Comparison of ENCODE assay signal across 1 cellular context in the genomic region with DNA sequence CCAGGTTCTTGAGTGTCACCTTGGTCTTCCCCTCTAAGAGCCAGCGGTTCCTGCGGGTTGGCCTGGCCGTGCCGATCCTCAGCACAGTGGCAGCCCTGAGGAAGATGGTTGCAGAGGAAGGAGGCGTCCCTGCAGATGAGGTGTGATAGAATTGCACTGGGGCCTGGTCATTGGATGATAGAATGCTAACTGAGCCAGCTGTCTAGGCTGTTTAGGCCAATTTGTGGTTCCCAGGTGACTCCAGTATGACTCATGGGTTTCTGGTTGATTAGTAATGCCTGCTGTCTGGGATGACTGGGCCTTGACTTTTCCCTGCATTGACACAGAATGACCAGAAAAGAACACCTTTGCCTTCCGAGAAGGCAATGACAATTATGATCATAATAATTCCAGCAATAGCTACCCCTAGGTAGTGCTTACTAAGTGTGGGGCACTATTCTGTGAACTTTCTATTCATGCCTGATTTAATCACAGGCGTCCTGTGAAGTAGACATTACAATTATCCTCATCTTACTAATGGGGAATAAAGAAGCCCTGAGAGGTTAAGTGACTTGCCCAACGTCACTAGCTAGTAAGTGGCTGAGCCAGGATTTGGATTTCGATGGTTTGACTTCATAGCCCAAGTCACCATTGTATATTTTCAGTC.
A peak's percentile ranks its signal among the peaks of the same experiment; 100 is the strongest.
TF ChIP-seq lines count a peak whose summit lies in the region.

No MANE protein-coding gene starts in this region.

TF ChIP-seq in GM12878, 131 proteins besides CTCF, POLR2A, EP300 and RAD21:
- no peak for TF ChIP-seq EED (IDR thresholded peaks at IDR 0.05; ENCODE audit: low read depth)
- TF ChIP-seq, protein P1, sequence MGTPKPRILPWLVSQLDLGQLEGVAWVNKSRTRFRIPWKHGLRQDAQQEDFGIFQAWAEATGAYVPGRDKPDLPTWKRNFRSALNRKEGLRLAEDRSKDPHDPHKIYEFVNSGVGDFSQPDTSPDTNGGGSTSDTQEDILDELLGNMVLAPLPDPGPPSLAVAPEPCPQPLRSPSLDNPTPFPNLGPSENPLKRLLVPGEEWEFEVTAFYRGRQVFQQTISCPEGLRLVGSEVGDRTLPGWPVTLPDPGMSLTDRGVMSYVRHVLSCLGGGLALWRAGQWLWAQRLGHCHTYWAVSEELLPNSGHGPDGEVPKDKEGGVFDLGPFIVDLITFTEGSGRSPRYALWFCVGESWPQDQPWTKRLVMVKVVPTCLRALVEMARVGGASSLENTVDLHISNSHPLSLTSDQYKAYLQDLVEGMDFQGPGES (IDR thresholded peaks at IDR 0.05), result no peak
- peak; percentile 43; the same call in 1 of the 2 replicates for TF ChIP-seq TCF12 (IDR thresholded peaks at IDR 0.05; ENCODE audit: low read depth, low read length)
- no peak for TF ChIP-seq WRNIP1 (IDR thresholded peaks at IDR 0.05; ENCODE audit: borderline replicate concordance, low read depth, low read length)
- no peak for TF ChIP-seq ZNF622 (IDR thresholded peaks at IDR 0.05)
- TF ChIP-seq, protein P2, sequence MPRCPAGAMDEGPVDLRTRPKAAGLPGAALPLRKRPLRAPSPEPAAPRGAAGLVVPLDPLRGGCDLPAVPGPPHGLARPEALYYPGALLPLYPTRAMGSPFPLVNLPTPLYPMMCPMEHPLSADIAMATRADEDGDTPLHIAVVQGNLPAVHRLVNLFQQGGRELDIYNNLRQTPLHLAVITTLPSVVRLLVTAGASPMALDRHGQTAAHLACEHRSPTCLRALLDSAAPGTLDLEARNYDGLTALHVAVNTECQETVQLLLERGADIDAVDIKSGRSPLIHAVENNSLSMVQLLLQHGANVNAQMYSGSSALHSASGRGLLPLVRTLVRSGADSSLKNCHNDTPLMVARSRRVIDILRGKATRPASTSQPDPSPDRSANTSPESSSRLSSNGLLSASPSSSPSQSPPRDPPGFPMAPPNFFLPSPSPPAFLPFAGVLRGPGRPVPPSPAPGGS (IDR thresholded peaks at IDR 0.05; ENCODE audit: borderline replicate concordance, insufficient read depth, low read depth, low read length, poor library complexity, severe bottlenecking), result no peak
- TF ChIP-seq BACH1 (IDR thresholded peaks at IDR 0.05; ENCODE audit: borderline replicate concordance), result no peak
- peak; percentile 62 for TF ChIP-seq RUNX3 (IDR thresholded peaks at IDR 0.05; ENCODE audit: low read length)
- 0 out of 2 replicates have a peak, but pooled peaks have one; percentile 12 for TF ChIP-seq NR2F1 (conservative IDR thresholded peaks at IDR 0.05)
- no peak for TF ChIP-seq CEBPB (IDR thresholded peaks at IDR 0.05; ENCODE audit: borderline replicate concordance in 1 of 2, low read depth in 2 of 2, low read length in 2 of 2)
- TF ChIP-seq NFYA (IDR thresholded peaks at IDR 0.05; ENCODE audit: borderline replicate concordance, low read depth, low read length), result no peak
- TF ChIP-seq MEF2B (IDR thresholded peaks at IDR 0.05; ENCODE audit: partially characterized antibody, poor library complexity, severe bottlenecking), result no peak
- TF ChIP-seq ELK1 (IDR thresholded peaks at IDR 0.05; ENCODE audit: low read depth, low read length), result no peak
- TF ChIP-seq, protein P3, sequence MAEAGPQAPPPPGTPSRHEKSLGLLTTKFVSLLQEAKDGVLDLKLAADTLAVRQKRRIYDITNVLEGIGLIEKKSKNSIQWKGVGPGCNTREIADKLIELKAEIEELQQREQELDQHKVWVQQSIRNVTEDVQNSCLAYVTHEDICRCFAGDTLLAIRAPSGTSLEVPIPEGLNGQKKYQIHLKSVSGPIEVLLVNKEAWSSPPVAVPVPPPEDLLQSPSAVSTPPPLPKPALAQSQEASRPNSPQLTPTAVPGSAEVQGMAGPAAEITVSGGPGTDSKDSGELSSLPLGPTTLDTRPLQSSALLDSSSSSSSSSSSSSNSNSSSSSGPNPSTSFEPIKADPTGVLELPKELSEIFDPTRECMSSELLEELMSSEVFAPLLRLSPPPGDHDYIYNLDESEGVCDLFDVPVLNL (IDR thresholded peaks at IDR 0.05; ENCODE audit: low read depth, low read length), result no peak
- no peak for TF ChIP-seq TARDBP (IDR thresholded peaks at IDR 0.05; ENCODE audit: borderline replicate concordance)
- TF ChIP-seq, protein P4, sequence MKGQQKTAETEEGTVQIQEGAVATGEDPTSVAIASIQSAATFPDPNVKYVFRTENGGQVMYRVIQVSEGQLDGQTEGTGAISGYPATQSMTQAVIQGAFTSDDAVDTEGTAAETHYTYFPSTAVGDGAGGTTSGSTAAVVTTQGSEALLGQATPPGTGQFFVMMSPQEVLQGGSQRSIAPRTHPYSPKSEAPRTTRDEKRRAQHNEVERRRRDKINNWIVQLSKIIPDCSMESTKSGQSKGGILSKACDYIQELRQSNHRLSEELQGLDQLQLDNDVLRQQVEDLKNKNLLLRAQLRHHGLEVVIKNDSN (IDR thresholded peaks at IDR 0.05; ENCODE audit: borderline replicate concordance, extremely low read length, insufficient read depth, low read depth, low read length), result no peak
- no peak for TF ChIP-seq TCF7 (IDR thresholded peaks at IDR 0.05; ENCODE audit: borderline replicate concordance)
TF ChIP-seq in GM12878: peak in this region for 3.
